In genomic region chr7:108569381-108570145, GRCh38 we compare ENCODE assay signal across 8 cellular contexts. TPM values are rescaled to one million over a fixed set of nuclear protein-coding genes. Genes with fewer than 3 reads are reported as not detected.
DNase-seq lines count a peak whose midpoint lies in the region; ATAC-seq and TF ChIP-seq lines count a peak whose summit lies in the region.

DNAJB9 (plus strand) TSS chr7:108569874; CDS start chr7:108571727, 1,853 bp downstream.
THAP5 (minus strand) TSS chr7:108569706; CDS start chr7:108569569, 137 bp downstream.

- H3K36me3 ChIP-seq in spleen = peaks cover 0 to 41% (median 24%) of the 10 kb centered on the region in 6 donors

- peak within 1 kb of the TSS; percentile 90 to 99 (median 98) for H3K27ac ChIP-seq in spleen

- peak in 6 of 11 experiments; percentile 18 to 36 (median 26) for TF ChIP-seq CTCF in spleen (IDR thresholded peaks at IDR 0.05 in 8 of 11, conservative IDR thresholded peaks at IDR 0.05 in 3 of 11)

- no peaks in the 10 kb centered on the region for H3K27me3 ChIP-seq in spleen (replicated peaks in 1 of 7)

- peak within 1 kb of the TSS; percentile 99 for H3K27ac Mint-ChIP-seq in central memory CD8-positive, alpha-beta T cell (ENCODE audit: low read depth)

- peaks cover 57% of the 10 kb centered on the region for H3K4me1 Mint-ChIP-seq in central memory CD8-positive, alpha-beta T cell

- no peaks in the 10 kb centered on the region for H3K9me3 Mint-ChIP-seq in central memory CD8-positive, alpha-beta T cell

- intact Hi-C loops in spleen (cut with DNase I; ENCODE audit: low total_unique reads) = loop anchor here (5.0 kb wide), 1 partner anchor 42 kb away; the partner anchor contains the start of gene PNPLA8

- H3K27me3 Mint-ChIP-seq in central memory CD8-positive, alpha-beta T cell = no peaks in the 10 kb centered on the region

- peak; percentile 96 for DNase-seq in AG08396 (ENCODE audit: low spot score)
- DNase-seq in NCI-H345 treated with DMSO at 0.1 percent for 48 hours (lab: John Stamatoyannopoulos, UW; ENCODE audit: unreplicated experiment) = peak; percentile 98
- peak; percentile 97 to 99 (median 98) for DNase-seq in activated CD4-positive, CD25-positive, alpha-beta regulatory T cell (lab: John Stamatoyannopoulos, UW)
- peak; percentile 96 to 99 for DNase-seq in central memory CD8-positive, alpha-beta T cell (ENCODE audit: low spot score in 2 of 2)
- DNase-seq in inferior parietal cortex (ENCODE audit: extremely low spot score) = peak; percentile 100
- DNase-seq in spleen = peak; percentile 100

- H3K4me3 ChIP-seq in spleen = peak within 1 kb of the TSS; percentile 63 to 88 (median 73)

- H3K4me1 ChIP-seq in spleen = peaks cover 19 to 80% (median 58%) of the 10 kb centered on the region in 6 donors

- peak within 1 kb of the TSS; percentile 96 for H3K4me3 Mint-ChIP-seq in central memory CD8-positive, alpha-beta T cell

- H3K9me3 ChIP-seq in spleen = no peaks in the 10 kb centered on the region

- 0 to 1% (median 1%) methylated on average over 37 to 65 of the region's 65 CpGs for WGBS in spleen, 5 donors

- ATAC-seq in GM19023 (IDR thresholded peaks at IDR 0.05; ENCODE audit: unreplicated experiment) (peak; percentile 96), HG03280 (IDR thresholded peaks at IDR 0.05; ENCODE audit: unreplicated experiment) (peak; percentile 95)
- ATAC-seq in central memory CD8-positive, alpha-beta T cell (replicated peaks; ENCODE audit: extremely low read depth, poor library complexity, severe bottlenecking) = peak; percentile 95

- H3K36me3 Mint-ChIP-seq in central memory CD8-positive, alpha-beta T cell (ENCODE audit: insufficient read depth) = peaks cover 48% of the 10 kb centered on the region

- peak; percentile 85 to 95 (median 94) for TF ChIP-seq POLR2A in spleen (IDR thresholded peaks at IDR 0.05)

RNA-seq across cellular contexts. Expression of gene DNAJB9, which starts in this region (rescaled TPM):
- total RNA-seq in spleen = 10 to 100 TPM; 14.1 to 79.2 (median 24.1) TPM
- 1 to 10 TPM; 5.0 to 8.2 (median 7.5) TPM for polyA plus RNA-seq in spleen

RNA-seq across cellular contexts. Expression of gene THAP5, which starts in this region (rescaled TPM):
- 10 to 100 TPM; 25.3 to 44.1 (median 32.8) TPM for total RNA-seq in spleen
- 10 to 100 TPM in 1 of 3 donors, 1 to 10 TPM in 2; 8.8 to 13.4 (median 8.9) TPM for polyA plus RNA-seq in spleen

Comparison
In these comparisons a context has a peak if more than half of its experiments do, and no peak if none do; other contexts are left out.
1. Peak in every context shown above with its lines: DNase-seq, ATAC-seq, H3K4me3 ChIP-seq and H3K27ac ChIP-seq.